10 cellular contexts compared by ENCODE assay signal in the genomic region with DNA sequence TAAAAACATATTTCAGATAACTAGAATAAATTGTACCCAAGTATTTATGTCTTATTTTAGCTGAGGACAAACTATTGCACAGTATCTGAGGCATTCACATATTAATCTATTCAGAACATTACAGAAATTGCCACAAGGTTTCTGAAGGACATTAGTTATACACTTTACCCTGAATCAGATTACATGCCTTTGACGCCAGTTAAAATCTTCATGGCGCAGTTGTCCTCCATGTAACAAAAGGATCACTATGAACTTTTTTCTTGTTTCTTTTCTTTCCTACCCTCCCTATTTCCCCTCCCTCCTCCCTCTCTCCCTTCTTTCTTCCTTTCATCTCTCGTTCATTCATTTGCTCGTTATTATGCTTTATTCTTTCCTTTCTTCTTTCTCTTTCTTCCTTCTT.
"Had no signal": no experiment of that assay in that cellular context is flagged by ENCODE, and none has a peak within 500 bp of the region (broad histone marks: within the 10 kb centered on the region; RNA-seq: fewer than 3 reads in every experiment).

No MANE protein-coding gene starts in this region.

- ATAC-seq: GM23338 had no signal

- H2AFZ ChIP-seq: GM23248, GM23338 had no signal

- H3K9me3 ChIP-seq: HAP-1 had no signal

- DNase-seq: GM23248, GOT3, H7, H9, HCEC 1CT, HFFc6 had no signal

- H3K4me2 ChIP-seq: GM23338 had no signal

- H3K36me3 ChIP-seq: HAP-1 had no signal

- FAIRE-seq: H1, H54 had no signal

- H3K9ac ChIP-seq: GM23248 had no signal

- H3K27ac ChIP-seq: GM23248 had no signal

- H3K4me3 ChIP-seq: GM23248, GM23338, HAP-1 had no signal
